In genomic region chr15:85445361-85445760, GRCh38 we compare ENCODE assay signal across 17 cellular contexts.
"Had no signal": no experiment of that assay in that cellular context is flagged by ENCODE, and none has a peak within 500 bp of the region (broad histone marks: within the 10 kb centered on the region; RNA-seq: fewer than 3 reads in every experiment).

No MANE protein-coding gene starts in this region.

- H3K27me3 ChIP-seq: breast epithelium, dorsolateral prefrontal cortex, esophagus muscularis mucosa, ovary, sigmoid colon had no signal

- H3K27ac ChIP-seq: breast epithelium, dorsolateral prefrontal cortex, ovary, sigmoid colon had no signal

- H3K4me3 Mint-ChIP-seq: activated B cell treated with CpG ODN at 0.5 μM for 24 hours; activated CD4-positive, alpha-beta T cell treated with anti-CD3 and anti-CD28 coated beads, Interleukin-2, amount 10 ng/mL, durations not matched to agents 7 days and 5 days; stimulated activated naive CD8-positive, alpha-beta T cell treated with anti-CD3 and anti-CD28 coated beads, Interleukin-15, Interleukin-2, amounts not matched to agents 100 ng/mL and 50 ng/mL, for 24 hours; T-helper 1 cell treated with Interleukin-12 subunit alpha and Interleukin-12 subunit beta and Interleukin-4 antibody, amounts not matched to agents 30 μg/mL and 1 μg/mL, for 36 hours had no signal

- H3K36me3 ChIP-seq: breast epithelium, esophagus muscularis mucosa, ovary, sigmoid colon had no signal

- H3K27ac Mint-ChIP-seq: activated CD4-positive, alpha-beta T cell treated with anti-CD3 and anti-CD28 coated beads, Interleukin-2, amount 10 ng/mL, durations not matched to agents 7 days and 5 days; activated T-helper 2 cell treated with anti-CD3 and anti-CD28 coated beads, Interferon-gamma antibody, Interleukin-2, Interleukin-4, amounts not matched to agents 10 μg/mL and 5 μg/mL and 100 μg/mL, durations not matched to agents 14 hours and 24 hours and 36 hours; T-helper 1 cell treated with Interleukin-12 subunit alpha and Interleukin-12 subunit beta and Interleukin-4 antibody, amounts not matched to agents 30 μg/mL and 1 μg/mL, for 36 hours had no signal

- H3K27me3 Mint-ChIP-seq: activated B cell treated with CpG ODN at 0.5 μM for 24 hours; activated CD4-positive, alpha-beta T cell treated with anti-CD3 and anti-CD28 coated beads, Interleukin-2, amount 10 ng/mL, durations not matched to agents 7 days and 5 days; stimulated activated naive CD8-positive, alpha-beta T cell treated with anti-CD3 and anti-CD28 coated beads, Interleukin-15, Interleukin-2, amounts not matched to agents 100 ng/mL and 50 ng/mL, for 24 hours had no signal

- H3K4me3 ChIP-seq: breast epithelium, dorsolateral prefrontal cortex, esophagus muscularis mucosa, lung, ovary, sigmoid colon had no signal

- H3K9me3 ChIP-seq: ovary had no signal

- DNase-seq: activated B cell treated with CpG ODN at 0.5 μM for 24 hours; activated CD4-positive, alpha-beta T cell treated with anti-CD3 and anti-CD28 coated beads, Interleukin-2, amount 10 ng/mL, durations not matched to agents 7 days and 5 days; activated naive CD4-positive, alpha-beta T cell treated with anti-CD3 and anti-CD28 coated beads, Interleukin-2, amount 50 U/mL, for 16 hours; activated T-cell treated with anti-CD3 and anti-CD28 coated beads for 4 hours; amygdala; dorsolateral prefrontal cortex; hypothalamus; ovary; sigmoid colon; stimulated activated CD4-positive, alpha-beta T cell treated with anti-CD3 and anti-CD28 coated beads, Interleukin-2, amount 100 ng/mL, for 48 hours; stimulated activated CD8-positive, alpha-beta memory T cell treated with anti-CD3 and anti-CD28 coated beads, Interleukin-4, amount 100 ng/mL, for 48 hours had no signal
